ENCODE assay signal across 34 cellular contexts in the genomic region with DNA sequence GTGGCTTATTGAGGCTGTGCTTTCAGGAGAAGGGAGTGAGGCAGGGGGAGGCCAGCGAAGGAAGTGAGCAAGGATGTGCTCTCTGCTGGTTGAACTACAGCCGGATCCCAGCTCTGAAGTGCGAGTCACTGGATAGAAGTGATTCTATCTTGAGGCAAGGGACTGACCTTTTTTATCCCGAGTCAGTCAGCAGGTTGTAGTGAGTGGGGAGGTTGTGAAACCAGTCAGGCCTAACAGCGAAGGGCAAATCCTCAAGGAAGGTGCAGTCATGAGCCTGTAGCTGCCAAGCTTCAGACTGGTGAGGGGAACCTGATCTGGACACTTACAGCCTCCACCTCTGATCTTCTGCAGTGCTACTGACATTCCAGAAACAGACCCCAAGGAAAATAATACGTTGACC. TPM values are rescaled to one million over a fixed set of nuclear protein-coding genes. Genes with fewer than 3 reads are reported as not detected.
A peak's percentile ranks its signal among the peaks of the same experiment; 100 is the strongest.
DNase-seq lines count a peak whose midpoint lies in the region; ATAC-seq and TF ChIP-seq lines count a peak whose summit lies in the region.
"Had no signal": no experiment of that assay in that cellular context is flagged by ENCODE, and none has a peak within 500 bp of the region (broad histone marks: within the 10 kb centered on the region; RNA-seq: fewer than 3 reads in every experiment).

No MANE protein-coding gene starts in this region.

- H3K27ac ChIP-seq in parathyroid adenoma, result peak overlapping the region; percentile 65
- no peak overlapping the region for H3K27ac ChIP-seq in tibial nerve
- H3K27ac ChIP-seq: gastrocnemius medialis, hepatocyte, psoas muscle, sigmoid colon, SJSA1, tibial artery had no signal

- TF ChIP-seq POLR2A in tibial nerve (IDR thresholded peaks at IDR 0.05), result no peak

- H3K9me3 ChIP-seq in parathyroid adenoma (ENCODE audit: control insufficient read depth, low read length) (no peaks in the 10 kb centered on the region), tibial nerve (no peaks in the 10 kb centered on the region)
- H3K9me3 ChIP-seq: BE2C, gastrocnemius medialis, psoas muscle, sigmoid colon, SJSA1, tibial artery had no signal

- TF ChIP-seq EP300 in tibial nerve (IDR thresholded peaks at IDR 0.05), result no peak

- H3K79me2 ChIP-seq in parathyroid adenoma, result no peaks in the 10 kb centered on the region
- H3K79me2 ChIP-seq: hepatocyte had no signal

- no peak overlapping the region for H3K4me2 ChIP-seq in parathyroid adenoma (ENCODE audit: low read length)
- H3K4me2 ChIP-seq: hepatocyte had no signal

- H3K36me3 ChIP-seq in parathyroid adenoma (ENCODE audit: control insufficient read depth, insufficient read depth, low read length) (no peaks in the 10 kb centered on the region), tibial nerve (no peaks in the 10 kb centered on the region)
- H3K36me3 ChIP-seq: BE2C, gastrocnemius medialis, sigmoid colon, SJSA1, tibial artery had no signal

- 84 to 86% methylated on average over 6 of the region's 6 CpGs for WGBS in tibial nerve, 2 donors

- H3K27me3 Mint-ChIP-seq in stimulated activated memory B cell treated with anti-CD40 and anti-IgM and Interleukin-4, amounts not matched to agents 10 μg/mL and 1 μg/mL and 100 μg/mL, for 72 hours, result peaks cover 19% of the 10 kb centered on the region
- peaks cover 10% of the 10 kb centered on the region for H3K27me3 Mint-ChIP-seq in activated T-helper 2 cell treated with anti-CD3 and anti-CD28 coated beads, Interferon-gamma antibody, Interleukin-2, Interleukin-4, amounts not matched to agents 10 μg/mL and 5 μg/mL and 100 μg/mL, durations not matched to agents 14 hours and 24 hours and 36 hours (ENCODE audit: low read depth)

- peaks cover 7% of the 10 kb centered on the region for H3K4me1 Mint-ChIP-seq in stimulated activated memory B cell treated with anti-CD40 and anti-IgM and Interleukin-4, amounts not matched to agents 10 μg/mL and 1 μg/mL and 100 μg/mL, for 72 hours
- no peaks in the 10 kb centered on the region for H3K4me1 Mint-ChIP-seq in activated T-helper 2 cell treated with anti-CD3 and anti-CD28 coated beads, Interferon-gamma antibody, Interleukin-2, Interleukin-4, amounts not matched to agents 10 μg/mL and 5 μg/mL and 100 μg/mL, durations not matched to agents 14 hours and 24 hours and 36 hours (ENCODE audit: low read depth)
- H3K4me1 Mint-ChIP-seq: central memory CD8-positive, alpha-beta T cell had no signal

- H3K4me1 ChIP-seq in parathyroid adenoma, result peaks cover 2% of the 10 kb centered on the region
- no peaks in the 10 kb centered on the region for H3K4me1 ChIP-seq in tibial nerve
- H3K4me1 ChIP-seq: BE2C, gastrocnemius medialis, psoas muscle, sigmoid colon, SJSA1, tibial artery had no signal

- H3K27ac Mint-ChIP-seq in stimulated activated memory B cell treated with anti-CD40 and anti-IgM and Interleukin-4, amounts not matched to agents 10 μg/mL and 1 μg/mL and 100 μg/mL, for 72 hours, result no peak overlapping the region
- no peak overlapping the region for H3K27ac Mint-ChIP-seq in activated T-helper 2 cell treated with anti-CD3 and anti-CD28 coated beads, Interferon-gamma antibody, Interleukin-2, Interleukin-4, amounts not matched to agents 10 μg/mL and 5 μg/mL and 100 μg/mL, durations not matched to agents 14 hours and 24 hours and 36 hours
- H3K27ac Mint-ChIP-seq: activated B cell treated with CpG ODN at 0.5 μM for 24 hours; CD8-positive, alpha-beta T cell; naive thymus-derived CD8-positive, alpha-beta T cell; T-cell had no signal

- H3K27me3 ChIP-seq in parathyroid adenoma (ENCODE audit: control insufficient read depth, insufficient read depth, low read length) (no peaks in the 10 kb centered on the region), tibial nerve (no peaks in the 10 kb centered on the region)
- H3K27me3 ChIP-seq: BE2C, gastrocnemius medialis, hepatocyte, sigmoid colon, SJSA1, tibial artery had no signal

- no peak for ATAC-seq in stimulated activated memory B cell treated with anti-CD40 and anti-IgM and Interleukin-4, amounts not matched to agents 10 μg/mL and 1 μg/mL and 100 μg/mL, for 72 hours
- ATAC-seq: CD8-positive, alpha-beta T cell; gastrocnemius medialis; left ventricle myocardium superior; naive thymus-derived CD8-positive, alpha-beta T cell; psoas muscle; T-cell had no signal

- H2AFZ ChIP-seq in parathyroid adenoma, result peak overlapping the region; percentile 56
- H2AFZ ChIP-seq: hepatocyte had no signal

- H3K9me3 Mint-ChIP-seq in stimulated activated memory B cell treated with anti-CD40 and anti-IgM and Interleukin-4, amounts not matched to agents 10 μg/mL and 1 μg/mL and 100 μg/mL, for 72 hours, result no peaks in the 10 kb centered on the region
- no peaks in the 10 kb centered on the region for H3K9me3 Mint-ChIP-seq in activated T-helper 2 cell treated with anti-CD3 and anti-CD28 coated beads, Interferon-gamma antibody, Interleukin-2, Interleukin-4, amounts not matched to agents 10 μg/mL and 5 μg/mL and 100 μg/mL, durations not matched to agents 14 hours and 24 hours and 36 hours
- H3K9me3 Mint-ChIP-seq: activated B cell treated with CpG ODN at 0.5 μM for 24 hours; CD8-positive, alpha-beta T cell; central memory CD8-positive, alpha-beta T cell; naive thymus-derived CD8-positive, alpha-beta T cell; T-cell had no signal

- intact Hi-C loops in activated T-helper 2 cell treated with anti-CD3 and anti-CD28 coated beads, Interferon-gamma antibody, Interleukin-2, Interleukin-4, amounts not matched to agents 10 μg/mL and 5 μg/mL and 100 μg/mL, durations not matched to agents 14 hours and 24 hours and 36 hours (cut with micrococcal nuclease), result no loop called here

- H3K4me3 ChIP-seq in parathyroid adenoma (ENCODE audit: low read depth, low read length) (no peak overlapping the region), tibial nerve (no peak overlapping the region)
- H3K4me3 ChIP-seq: gastrocnemius medialis, hepatocyte, psoas muscle, sigmoid colon, SJSA1, tibial artery had no signal

- TF ChIP-seq CTCF in parathyroid adenoma (IDR thresholded peaks at IDR 0.05), result no peak
- no peak for TF ChIP-seq CTCF in tibial nerve (IDR thresholded peaks at IDR 0.05)

- H3K4me3 Mint-ChIP-seq in stimulated activated memory B cell treated with anti-CD40 and anti-IgM and Interleukin-4, amounts not matched to agents 10 μg/mL and 1 μg/mL and 100 μg/mL, for 72 hours, result no peak overlapping the region
- H3K4me3 Mint-ChIP-seq in activated T-helper 2 cell treated with anti-CD3 and anti-CD28 coated beads, Interferon-gamma antibody, Interleukin-2, Interleukin-4, amounts not matched to agents 10 μg/mL and 5 μg/mL and 100 μg/mL, durations not matched to agents 14 hours and 24 hours and 36 hours (ENCODE audit: low read depth), result no peak overlapping the region
- H3K4me3 Mint-ChIP-seq: activated B cell treated with CpG ODN at 0.5 μM for 24 hours; CD8-positive, alpha-beta T cell; central memory CD8-positive, alpha-beta T cell; naive thymus-derived CD8-positive, alpha-beta T cell; T-cell had no signal

- no peak overlapping the region for H3K9ac ChIP-seq in parathyroid adenoma

- no peaks in the 10 kb centered on the region for H3K36me3 Mint-ChIP-seq in stimulated activated memory B cell treated with anti-CD40 and anti-IgM and Interleukin-4, amounts not matched to agents 10 μg/mL and 1 μg/mL and 100 μg/mL, for 72 hours
- no peaks in the 10 kb centered on the region for H3K36me3 Mint-ChIP-seq in activated T-helper 2 cell treated with anti-CD3 and anti-CD28 coated beads, Interferon-gamma antibody, Interleukin-2, Interleukin-4, amounts not matched to agents 10 μg/mL and 5 μg/mL and 100 μg/mL, durations not matched to agents 14 hours and 24 hours and 36 hours (ENCODE audit: low read depth)
- H3K36me3 Mint-ChIP-seq: CD8-positive, alpha-beta T cell; naive thymus-derived CD8-positive, alpha-beta T cell; T-cell had no signal

- DNase-seq in HT-29 (ENCODE audit: low spot score) (peak; percentile 30), astrocyte of the hippocampus (ENCODE audit: low read depth, low spot score) (peak; percentile 3), islet precursor cell (peak; percentile 59), NCI-H446 treated with DMSO at 0.1 percent for 48 hours (lab: John Stamatoyannopoulos, UW) (no peak), tibial nerve (ENCODE audit: low spot score in 2 of 2) (no peak)
- DNase-seq in activated T-helper 2 cell treated with anti-CD3 and anti-CD28 coated beads, Interferon-gamma antibody, Interleukin-2, Interleukin-4, amounts not matched to agents 10 μg/mL and 5 μg/mL and 100 μg/mL, durations not matched to agents 14 hours and 24 hours and 36 hours (ENCODE audit: low spot score), result no peak
- DNase-seq: activated B cell treated with CpG ODN at 0.5 μM for 24 hours; activated T-cell treated with anti-CD3 and anti-CD28 coated beads, Interleukin-2, amount 50 U/mL, for 48 hours; BE2C; CD8-positive, alpha-beta T cell; gastrocnemius medialis; KG1; left ventricle myocardium superior; midbrain; MM.1S; naive thymus-derived CD8-positive, alpha-beta T cell; NCI-H1436; NCI-H2081 treated with DMSO at 0.1 percent for 48 hours; NCI-H226; NCI-H748 treated with DMSO at 0.1 percent for 48 hours; nucleus accumbens; psoas muscle; sigmoid colon; stimulated activated CD4-positive, alpha-beta T cell treated with anti-CD3 and anti-CD28 coated beads, Interleukin-12 subunit alpha, Interleukin-12 subunit beta, amount 100 ng/mL, for 4 hours; stimulated activated CD4-positive, alpha-beta T cell treated with anti-CD3 and anti-CD28 coated beads, Interleukin-2, amount 100 ng/mL, for 48 hours; T-cell; tibial artery had no signal

RNA-seq across cellular contexts. Expression of a gene that starts 18.6 kb away (rescaled TPM):
- total RNA-seq in HT-29 (2014; rRNA removed; shearing (Covaris generic)), result 2.1 and 3.9 TPM in 2 replicates
- not detected for total RNA-seq in tibial nerve
- not detected in 2 replicates for total RNA-seq in activated T-helper 2 cell treated with anti-CD3 and anti-CD28 coated beads, Interferon-gamma antibody, Interleukin-2, Interleukin-4, amounts not matched to agents 10 μg/mL and 5 μg/mL and 100 μg/mL, durations not matched to agents 14 hours and 24 hours and 36 hours
- total RNA-seq: activated B cell treated with CpG ODN at 0.5 μM for 24 hours; CD8-positive, alpha-beta T cell; gastrocnemius medialis; H4; left ventricle myocardium superior; naive thymus-derived CD8-positive, alpha-beta T cell; psoas muscle; RPMI7951; sigmoid colon; SJSA1 had no signal

Comparison
In these comparisons a context has a peak if more than half of its experiments do, and no peak if none do; other contexts are left out.
1. DNase-seq: peak in HT-29 (single experiment), astrocyte of the hippocampus (single experiment) and islet precursor cell (single experiment); none in NCI-H446 treated with DMSO at 0.1 percent for 48 hours (single experiment), tibial nerve (0 of 2) and activated T-helper 2 cell treated with anti-CD3 and anti-CD28 coated beads, Interferon-gamma antibody, Interleukin-2, Interleukin-4, amounts not matched to agents 10 μg/mL and 5 μg/mL and 100 μg/mL, durations not matched to agents 14 hours and 24 hours and 36 hours (single experiment).